ENCODE assay signal across 1 cellular context in the genomic region with DNA sequence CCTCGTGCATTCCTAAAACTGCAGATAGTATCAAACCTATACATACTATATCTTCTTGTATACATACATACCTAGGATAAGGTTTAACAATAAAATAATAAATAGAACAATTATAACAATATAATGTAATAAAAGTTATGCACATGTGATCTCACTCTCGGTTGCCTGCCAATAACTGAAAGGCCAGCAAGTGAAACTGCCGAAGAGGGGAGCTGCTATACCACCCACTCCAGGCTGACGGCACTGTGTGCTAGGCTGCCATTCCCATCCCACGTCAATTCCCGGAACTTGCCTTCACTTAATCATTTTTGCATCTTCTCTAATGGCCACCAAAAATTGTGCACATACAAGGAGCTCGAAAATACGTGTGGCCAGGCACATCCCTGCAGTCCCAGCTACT.
TF ChIP-seq lines count a peak whose summit lies in the region.

No MANE protein-coding gene starts in this region.

TF ChIP-seq in H1, 55 proteins besides CTCF, POLR2A, EP300 and RAD21 (continued from another document):
- TF ChIP-seq, protein P1, sequence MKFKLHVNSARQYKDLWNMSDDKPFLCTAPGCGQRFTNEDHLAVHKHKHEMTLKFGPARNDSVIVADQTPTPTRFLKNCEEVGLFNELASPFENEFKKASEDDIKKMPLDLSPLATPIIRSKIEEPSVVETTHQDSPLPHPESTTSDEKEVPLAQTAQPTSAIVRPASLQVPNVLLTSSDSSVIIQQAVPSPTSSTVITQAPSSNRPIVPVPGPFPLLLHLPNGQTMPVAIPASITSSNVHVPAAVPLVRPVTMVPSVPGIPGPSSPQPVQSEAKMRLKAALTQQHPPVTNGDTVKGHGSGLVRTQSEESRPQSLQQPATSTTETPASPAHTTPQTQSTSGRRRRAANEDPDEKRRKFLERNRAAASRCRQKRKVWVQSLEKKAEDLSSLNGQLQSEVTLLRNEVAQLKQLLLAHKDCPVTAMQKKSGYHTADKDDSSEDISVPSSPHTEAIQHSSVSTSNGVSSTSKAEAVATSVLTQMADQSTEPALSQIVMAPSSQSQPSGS (IDR thresholded peaks at IDR 0.05; ENCODE audit: low read length), result no peak
- TF ChIP-seq, protein P2, sequence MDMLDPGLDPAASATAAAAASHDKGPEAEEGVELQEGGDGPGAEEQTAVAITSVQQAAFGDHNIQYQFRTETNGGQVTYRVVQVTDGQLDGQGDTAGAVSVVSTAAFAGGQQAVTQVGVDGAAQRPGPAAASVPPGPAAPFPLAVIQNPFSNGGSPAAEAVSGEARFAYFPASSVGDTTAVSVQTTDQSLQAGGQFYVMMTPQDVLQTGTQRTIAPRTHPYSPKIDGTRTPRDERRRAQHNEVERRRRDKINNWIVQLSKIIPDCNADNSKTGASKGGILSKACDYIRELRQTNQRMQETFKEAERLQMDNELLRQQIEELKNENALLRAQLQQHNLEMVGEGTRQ (IDR thresholded peaks at IDR 0.05; ENCODE audit: low read length), result no peak
- TF ChIP-seq GABPA (IDR thresholded peaks at IDR 0.05; ENCODE audit: borderline replicate concordance, insufficient read depth, low read length) (no peak), KDM4A (IDR thresholded peaks at IDR 0.05; ENCODE audit: low read depth, low read length, severe bottlenecking) (no peak), POU5F1 (IDR thresholded peaks at IDR 0.05; ENCODE audit: low read depth, low read length) (no peak), ATF3 (IDR thresholded peaks at IDR 0.05; ENCODE audit: insufficient read depth, low read depth, low read length) (no peak), NANOG (IDR thresholded peaks at IDR 0.05; ENCODE audit: insufficient read depth, low read depth, low read length, poor library complexity, severe bottlenecking) (no peak)
